In the genomic region with DNA sequence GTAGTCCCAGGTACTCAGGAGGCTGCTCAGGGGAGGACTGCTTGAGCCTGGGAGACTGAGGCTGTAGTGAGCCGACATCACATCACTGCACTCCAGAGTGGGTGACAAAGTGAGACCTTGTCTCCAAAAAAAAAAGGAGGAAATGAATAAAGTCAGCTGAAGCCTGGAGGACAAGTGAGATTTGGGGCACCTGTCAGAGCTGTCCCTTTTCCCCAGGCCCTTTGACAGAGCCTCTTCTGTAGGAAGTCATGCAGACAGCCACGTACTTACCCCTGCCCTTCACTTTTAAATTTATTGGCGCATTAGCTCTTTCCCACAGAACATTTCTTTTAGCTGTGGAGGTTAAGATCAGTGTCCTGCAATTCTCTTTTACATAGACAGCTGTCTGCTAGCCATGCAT, we compare ENCODE assay signal across 19 cellular contexts.
"Had no signal": no experiment of that assay in that cellular context is flagged by ENCODE, and none has a peak within 500 bp of the region (broad histone marks: within the 10 kb centered on the region; RNA-seq: fewer than 3 reads in every experiment).

No MANE protein-coding gene starts in this region.

- H3K27me3 ChIP-seq: foreskin keratinocyte, left lung, neural progenitor cell, testis, upper lobe of left lung had no signal

- DNase-seq: activated naive CD4-positive, alpha-beta T cell treated with Interleukin-2 at 50 U/mL for 16 hours; activated naive CD8-positive, alpha-beta T cell treated with anti-CD3 and anti-CD28 coated beads for 36 hours; activated T-cell treated with anti-CD3 and anti-CD28 coated beads, Interleukin-2, amount 50 U/mL, for 1 hour; central memory CD4-positive, alpha-beta T cell; effector CD8-positive, alpha-beta T cell; foreskin keratinocyte; immature natural killer cell; kidney glomerular epithelial cell; left lung; naive thymus-derived CD8-positive, alpha-beta T cell; stimulated activated CD4-positive, alpha-beta T cell treated with anti-CD3 and anti-CD28 coated beads, Interleukin-2, amount 100 ng/mL, for 48 hours; stimulated activated CD8-positive, alpha-beta memory T cell treated with anti-CD3 and anti-CD28 coated beads, Interleukin-4, amount 100 ng/mL, for 48 hours; stimulated activated naive CD4-positive, alpha-beta T cell; testis; upper lobe of left lung had no signal

- H3K9me3 ChIP-seq: left lung, testis, upper lobe of left lung had no signal

- H3K4me3 ChIP-seq: left lung, lung, neural progenitor cell, testis, upper lobe of left lung had no signal

- H3K9ac ChIP-seq: neural progenitor cell had no signal

- H3K4me1 ChIP-seq: foreskin keratinocyte, testis had no signal

- ATAC-seq: foreskin keratinocyte; naive thymus-derived CD8-positive, alpha-beta T cell; sciatic nerve had no signal

- H3K36me3 ChIP-seq: left lung, neural progenitor cell, upper lobe of left lung had no signal

- H3K4me2 ChIP-seq: neural progenitor cell had no signal

- H3K27ac ChIP-seq: foreskin keratinocyte, left lung, neural progenitor cell, testis, upper lobe of left lung had no signal

- FAIRE-seq: astrocyte had no signal

- H2AFZ ChIP-seq: neural progenitor cell had no signal
